25 cellular contexts compared by ENCODE assay signal in genomic region chrX:97841544-97842179, GRCh38.
"Had no signal": no experiment of that assay in that cellular context is flagged by ENCODE, and none has a peak within 500 bp of the region (broad histone marks: within the 10 kb centered on the region; RNA-seq: fewer than 3 reads in every experiment).

No MANE protein-coding gene starts in this region.

- H3K4me3 ChIP-seq: MG63, SJSA1, SK-N-MC had no signal

- H3K9me3 ChIP-seq: MG63, SJSA1 had no signal

- H3K27me3 ChIP-seq: MG63, SJSA1 had no signal

- H3K27ac ChIP-seq: SJSA1, SK-N-MC had no signal

- H3K4me1 ChIP-seq: SJSA1 had no signal

- ATAC-seq: HepG2 had no signal

- DNase-seq: IMR-90, Karpas-422, KG1, MG63, NCI-H1092, NCI-H1105 treated with DMSO at 0.1 percent for 48 hours, NCI-H1417 treated with DMSO at 0.1 percent for 48 hours, NCI-H146, NCI-H1694 treated with DMSO at 0.1 percent for 48 hours, NCI-H1930, NCI-H2081, NCI-H2107, NCI-H226, NCI-H446, NCI-H510A, NCI-H524 treated with DMSO at 0.1 percent for 48 hours, NCI-H69, NCI-H774, Right ventricle myocardium superior, RPMI8226, SIG-M5 had no signal

- FAIRE-seq: HepG2, RCC 7860 had no signal

- H3K36me3 ChIP-seq: MG63, SJSA1 had no signal
